In genomic region chrX:151694661-151695582, GRCh38 we compare ENCODE assay signal across 14 cellular contexts. TPM values are rescaled to one million over a fixed set of nuclear protein-coding genes. Genes with fewer than 3 reads are reported as not detected.
DNase-seq lines count a peak whose midpoint lies in the region; TF ChIP-seq lines count a peak whose summit lies in the region.
"Had no signal": no experiment of that assay in that cellular context is flagged by ENCODE, and none has a peak within 500 bp of the region (broad histone marks: within the 10 kb centered on the region; RNA-seq: fewer than 3 reads in every experiment).

TSS of gene PRRG3 (plus strand) at chrX:151695458. CDS start at chrX:151698815, 3,357 bp downstream.

- H3K4ac ChIP-seq in trophoblast cell (ENCODE audit: low read depth, low read length), result no peak within 1 kb of the TSS

- no peak within 1 kb of the TSS for H2BK5ac ChIP-seq in trophoblast cell (ENCODE audit: low read depth, low read length, poor library complexity)

- H3K9me3 ChIP-seq in HUES64 (ENCODE audit: insufficient read depth, low read depth, low read length) (no peaks in the 10 kb centered on the region), trophoblast cell (ENCODE audit: insufficient read depth, low read depth, low read length) (no peaks in the 10 kb centered on the region), BE2C (no peaks in the 10 kb centered on the region)

- H3K36me3 ChIP-seq in HUES64 (ENCODE audit: insufficient read depth, low read length) (no peaks in the 10 kb centered on the region), trophoblast cell (ENCODE audit: control insufficient read depth in 1 of 2, insufficient read depth in 2 of 2, low read length in 2 of 2) (no peaks in the 10 kb centered on the region), BE2C (no peaks in the 10 kb centered on the region)

- H3K23ac ChIP-seq in trophoblast cell (ENCODE audit: low read length), result no peak within 1 kb of the TSS

- no peaks in the 10 kb centered on the region for H3K79me2 ChIP-seq in trophoblast cell (ENCODE audit: control insufficient read depth, insufficient read depth, low read length, poor library complexity)

- no peak within 1 kb of the TSS for H3K9ac ChIP-seq in HUES64 (ENCODE audit: low read depth, low read length)
- no peak within 1 kb of the TSS for H3K9ac ChIP-seq in trophoblast cell (ENCODE audit: low read length)

- H3K4me3 ChIP-seq in HUES64 (ENCODE audit: low read length) (peak within 1 kb of the TSS; percentile 57), iPS-11a (ENCODE audit: low read depth, low read length) (peak within 1 kb of the TSS; percentile 33), trophoblast cell (ENCODE audit: low read depth, low read length) (peak within 1 kb of the TSS; percentile 32), BE2C (ENCODE audit: low read depth, low read length) (no peak within 1 kb of the TSS)
- H3K4me3 ChIP-seq: SK-N-MC had no signal

- no peak within 1 kb of the TSS for H3K27ac ChIP-seq in HUES64 (ENCODE audit: low read depth, low read length)
- no peak within 1 kb of the TSS for H3K27ac ChIP-seq in trophoblast cell (ENCODE audit: low read depth, low read length)
- H3K27ac ChIP-seq: SK-N-MC had no signal

- DNase-seq in AG20443 (ENCODE audit: low spot score), result peak; percentile 10
- DNase-seq in trophoblast cell, result no peak
- DNase-seq in BE2C, result no peak
- no peak for DNase-seq in activated CD8-positive, alpha-beta memory T cell treated with anti-CD3 and anti-CD28 coated beads for 24 hours
- DNase-seq in putamen (ENCODE audit: low spot score), result no peak
- no peak for DNase-seq in activated CD4-positive, CD25-positive, alpha-beta regulatory T cell treated with anti-CD3 and anti-CD28 coated beads, Interleukin-2, amount 50 U/mL, for 72 hours
- DNase-seq: dermis blood vessel endothelial cell; kidney glomerular epithelial cell; NCI-H226; stimulated activated naive CD4-positive, alpha-beta T cell had no signal

- 1% methylated on average over 90 of the region's 100 CpGs for WGBS in HUES64
- no CpG with 5 or more reads among the region's 100 CpGs for WGBS in trophoblast cell (ENCODE audit: extremely low coverage, insufficient coverage, insufficient read length)

- no peaks in the 10 kb centered on the region for H3K4me1 ChIP-seq in HUES64 (ENCODE audit: insufficient read depth, low read length)
- peaks cover 0 to 3% of the 10 kb centered on the region in 2 experiments for H3K4me1 ChIP-seq in trophoblast cell (ENCODE audit: control insufficient read depth in 1 of 2, insufficient read depth in 2 of 2, low read length in 2 of 2)
- H3K4me1 ChIP-seq in BE2C, result no peaks in the 10 kb centered on the region

- no peak within 1 kb of the TSS for H2AFZ ChIP-seq in trophoblast cell (ENCODE audit: insufficient read depth, low read length, poor library complexity)

- no peaks in the 10 kb centered on the region for H3K79me1 ChIP-seq in trophoblast cell (ENCODE audit: low read length)

- H4K91ac ChIP-seq in trophoblast cell (ENCODE audit: low read depth, low read length), result no peak within 1 kb of the TSS

- H4K8ac ChIP-seq in trophoblast cell (ENCODE audit: low read depth, low read length), result no peak within 1 kb of the TSS

- no peak for TF ChIP-seq CTCF in BE2C (IDR thresholded peaks at IDR 0.05; ENCODE audit: low read depth, low read length)

- no peak within 1 kb of the TSS for H2BK120ac ChIP-seq in trophoblast cell (ENCODE audit: insufficient read depth, low read length, poor library complexity)

- H3K14ac ChIP-seq in trophoblast cell (ENCODE audit: low read length), result no peak within 1 kb of the TSS

- H2AK5ac ChIP-seq in trophoblast cell (ENCODE audit: low read length), result no peak within 1 kb of the TSS

- H3K27me3 ChIP-seq in HUES64 (ENCODE audit: insufficient read depth, low read length) (peaks cover 25% of the 10 kb centered on the region), trophoblast cell (ENCODE audit: insufficient read depth, low read length) (peaks cover 6% of the 10 kb centered on the region), BE2C (no peaks in the 10 kb centered on the region)

- H4K12ac ChIP-seq in trophoblast cell (ENCODE audit: low read depth, low read length), result no peak within 1 kb of the TSS

- no peak within 1 kb of the TSS for H3K18ac ChIP-seq in trophoblast cell (ENCODE audit: low read length)

- peak within 1 kb of the TSS; percentile 73 for H3K4me2 ChIP-seq in trophoblast cell (ENCODE audit: low read length)

- no peak within 1 kb of the TSS for H2BK12ac ChIP-seq in trophoblast cell (ENCODE audit: low read length)

RNA-seq across cellular contexts. Expression of gene PRRG3, which starts in this region (rescaled TPM):
- 1.9 TPM for polyA plus RNA-seq in HUES64 (2013, experiment 1 of 2)
- 3.1 TPM for polyA plus RNA-seq in HUES64 (2013, experiment 2 of 2)
- 0.04 and 0.07 TPM in 2 replicates for polyA plus RNA-seq in trophoblast cell (2013)
- not detected for polyA plus RNA-seq in BE2C (2012; ENCODE audit: insufficient read depth, insufficient read length, low read depth)
- polyA plus RNA-seq: IgD-negative memory B cell had no signal
